In genomic region chr17:50087912-50088405, GRCh38 we compare ENCODE assay signal across 13 cellular contexts. TPM values are rescaled to one million over a fixed set of nuclear protein-coding genes. Genes with fewer than 3 reads are reported as not detected.
A peak's percentile ranks its signal among the peaks of the same experiment; 100 is the strongest.
DNase-seq lines count a peak whose midpoint lies in the region; ATAC-seq and TF ChIP-seq lines count a peak whose summit lies in the region.
"Had no signal": no experiment of that assay in that cellular context is flagged by ENCODE, and none has a peak within 500 bp of the region (broad histone marks: within the 10 kb centered on the region; RNA-seq: fewer than 3 reads in every experiment).

No MANE protein-coding gene starts in this region.

- H3K36me3 Mint-ChIP-seq in natural killer cell = no peaks in the 10 kb centered on the region

- H4K5ac ChIP-seq in IMR-90 (ENCODE audit: low read depth, low read length) = no peak overlapping the region

- no peak for TF ChIP-seq RAD21 in IMR-90 (IDR thresholded peaks at IDR 0.05; ENCODE audit: low read length)

- peaks cover 0 to 4% of the 10 kb centered on the region in 2 donors for H3K27me3 Mint-ChIP-seq in natural killer cell (ENCODE audit: low read depth in 2 of 2)
- H3K27me3 Mint-ChIP-seq: CD4-positive, alpha-beta T cell had no signal

- POLR2A ChIA-PET in IMR-90 (lab: Charles Lee; ENCODE audit: unreplicated experiment) = no interaction called here

- no peak overlapping the region for H3K4me2 ChIP-seq in IMR-90 (ENCODE audit: low read depth, low read length)
- H3K4me2 ChIP-seq: KMS-11 had no signal

- no peaks in the 10 kb centered on the region for H3K27me3 ChIP-seq in IMR-90 (ENCODE audit: control insufficient read depth, insufficient read depth, low read length)
- H3K27me3 ChIP-seq in right cardiac atrium (ENCODE audit: control insufficient read depth, insufficient read depth) = no peaks in the 10 kb centered on the region
- H3K27me3 ChIP-seq: MG63 had no signal

- TF ChIP-seq CTCF in C4-2B (conservative IDR thresholded peaks at IDR 0.05) = peak; percentile 19; the same call in 1 of the 2 replicates
- TF ChIP-seq CTCF in IMR-90 (conservative IDR thresholded peaks at IDR 0.05; ENCODE audit: low read depth, low read length) = no peak
- no peak for TF ChIP-seq CTCF in natural killer cell (IDR thresholded peaks at IDR 0.05)

- H3K9me1 ChIP-seq in IMR-90 (ENCODE audit: insufficient read depth, low read length) = no peaks in the 10 kb centered on the region

- in situ Hi-C loops in IMR-90 (cut with MboI; ENCODE audit: low sequenced_read_pairs) = loop anchor here (5.0 kb wide), 2 partner anchors 61 to 226 kb away; no protein-coding TSS in a partner anchor

- H3K4me3 ChIP-seq in IMR-90 (ENCODE audit: insufficient read depth, low read depth, low read length) (no peak overlapping the region), right cardiac atrium (ENCODE audit: low read length) (no peak overlapping the region)
- H3K4me3 ChIP-seq: GM12878, MG63 had no signal

- no TSS peak for BruUV-seq in IMR-90 (replicated peaks; lab: Mats Ljungman, UMichigan)

- no peak overlapping the region for H2BK5ac ChIP-seq in IMR-90 (ENCODE audit: low read depth, low read length, poor library complexity, severe bottlenecking)

- no peak overlapping the region for H2AK9ac ChIP-seq in IMR-90 (replicated peaks; ENCODE audit: low read depth, low read length, poor library complexity)

- intact Hi-C loops in IMR-90 (cut with micrococcal nuclease) = loop anchor here (1.0 kb wide), 3 partner anchors 61 to 227 kb away; no protein-coding TSS in a partner anchor
- intact Hi-C loops in right cardiac atrium (cut with DNase I) = loop anchor here in 3 of 4 donors (2.0 to 10.0 kb wide), 2 partner anchors 61 to 223 kb away; no protein-coding TSS in a partner anchor
- intact Hi-C loops in sciatic nerve (cut with DNase I) = loop anchor here (5.0 kb wide), 1 partner anchor 61 kb away; no protein-coding TSS in a partner anchor
- intact Hi-C loops in natural killer cell (cut with micrococcal nuclease) = loop anchor here (1.0 to 2.0 kb wide), 2 partner anchors 62 to 515 kb away; no protein-coding TSS in a partner anchor

- H3K14ac ChIP-seq in IMR-90 (replicated peaks; ENCODE audit: low read depth, low read length) = no peak overlapping the region

- H3K9me3 ChIP-seq in IMR-90 (ENCODE audit: control insufficient read depth, insufficient read depth, low read length) (no peaks in the 10 kb centered on the region), right cardiac atrium (ENCODE audit: control insufficient read depth, low read length) (no peaks in the 10 kb centered on the region)
- H3K9me3 ChIP-seq: MG63 had no signal

- CTCF ChIA-PET in IMR-90 (lab: Yijun Ruan, JAX) = interaction anchor here (0.6 to 2.0 kb wide), 8 partner anchors 12 to 1053 kb away, joined by 3 to 11 read pairs (median 5); no protein-coding TSS in a partner anchor

- DNase-seq in IMR-90 (no peak), right cardiac atrium (no peak), sciatic nerve (ENCODE audit: low spot score) (no peak), natural killer cell (no peak)
- no peak for DNase-seq in activated CD4-positive, alpha-beta T cell treated with anti-CD3 and anti-CD28 coated beads for 48 hours
- no peak for DNase-seq in stimulated activated CD8-positive, alpha-beta memory T cell treated with anti-CD3 and anti-CD28 coated beads, Interleukin-4, amount 100 ng/mL, for 48 hours
- DNase-seq: SIG-M5 had no signal

- H4K8ac ChIP-seq in IMR-90 (ENCODE audit: low read depth in 2 of 2, low read length in 2 of 2) = no peak overlapping the region

- no peaks in the 10 kb centered on the region for H3K9me3 Mint-ChIP-seq in natural killer cell
- H3K9me3 Mint-ChIP-seq: CD4-positive, alpha-beta T cell had no signal

- peaks cover 0 to 10% of the 10 kb centered on the region in 2 experiments; a peak in 1 of 4 replicates for H3K79me1 ChIP-seq in IMR-90 (ENCODE audit: low read depth in 1 of 2, low read length in 2 of 2)

- H2BK15ac ChIP-seq in IMR-90 (ENCODE audit: low read depth, low read length) = no peak overlapping the region

- no peak for TF ChIP-seq POLR2A in IMR-90 (IDR thresholded peaks at IDR 0.05; ENCODE audit: low read depth, low read length)

- dilution Hi-C loops in IMR-90 (cut with HindIII; ENCODE audit: low sequenced_read_pairs, unreplicated experiment) = no loop called here

- no peak overlapping the region for H3K18ac ChIP-seq in IMR-90 (ENCODE audit: low read depth, low read length)

- H3K4ac ChIP-seq in IMR-90 (ENCODE audit: low read depth, low read length) = no peak overlapping the region

- ATAC-seq in IMR-90 (ENCODE audit: low read depth) (no peak), right cardiac atrium (peak; percentile 15 to 30), sciatic nerve (peak; percentile 9), natural killer cell (no peak)

- peaks cover 6% of the 10 kb centered on the region for H4K20me1 ChIP-seq in IMR-90 (ENCODE audit: insufficient read depth, low read length)

- no peak overlapping the region for H3K23ac ChIP-seq in IMR-90 (ENCODE audit: low read depth, low read length)

- no peak overlapping the region for H3K27ac Mint-ChIP-seq in natural killer cell
- H3K27ac Mint-ChIP-seq: CD4-positive, alpha-beta T cell had no signal

- no peak overlapping the region for H2BK120ac ChIP-seq in IMR-90 (ENCODE audit: low read depth, low read length)

- H3K56ac ChIP-seq in IMR-90 (ENCODE audit: extremely low read depth, insufficient read depth, low read length) = no peak overlapping the region

- H3K4me1 Mint-ChIP-seq in natural killer cell = no peaks in the 10 kb centered on the region

- H3K4me3 Mint-ChIP-seq in natural killer cell = no peak overlapping the region
- H3K4me3 Mint-ChIP-seq: CD4-positive, alpha-beta T cell had no signal

- 89% methylated on average over 10 of the region's 19 CpGs; no CpG with 5 or more reads in 1 of the 2 experiments for WGBS in IMR-90 (ENCODE audit: extremely low coverage in 2 of 2, insufficient read length in 1 of 2), 2 experiments
- 88% methylated on average over 19 of the region's 19 CpGs for WGBS in right cardiac atrium

- no peaks in the 10 kb centered on the region for H3K4me1 ChIP-seq in IMR-90 (ENCODE audit: control insufficient read depth, insufficient read depth, low read length)
- no peaks in the 10 kb centered on the region for H3K4me1 ChIP-seq in right cardiac atrium (ENCODE audit: control insufficient read depth, insufficient read depth, low read length)

- no peak overlapping the region for H4K91ac ChIP-seq in IMR-90 (ENCODE audit: insufficient read depth, low read depth, low read length)

- peaks cover 21% of the 10 kb centered on the region for H3K36me3 ChIP-seq in IMR-90 (ENCODE audit: control insufficient read depth, insufficient read depth, low read length)

- no peak overlapping the region for H2BK20ac ChIP-seq in IMR-90 (ENCODE audit: low read depth, low read length)

- no peak overlapping the region for H3K27ac ChIP-seq in C4-2B
- H3K27ac ChIP-seq in IMR-90 (ENCODE audit: insufficient read depth, low read length) = no peak overlapping the region
- H3K27ac ChIP-seq in right cardiac atrium (ENCODE audit: low read length) = no peak overlapping the region
- H3K27ac ChIP-seq: HL-60, KMS-11 had no signal

- no peak overlapping the region for H2AFZ ChIP-seq in IMR-90 (replicated peaks; ENCODE audit: low read length, poor library complexity)

- no peak overlapping the region for H3K9ac ChIP-seq in IMR-90 (ENCODE audit: low read depth, low read length)
- H3K9ac ChIP-seq: KMS-11 had no signal

- H2AK5ac ChIP-seq in IMR-90 (ENCODE audit: low read depth, low read length) = 0 out of 2 replicates have a peak overlapping the region, but pooled peaks have one; percentile 35

TF ChIP-seq in IMR-90, 13 proteins besides CTCF, POLR2A, EP300 and RAD21:
- TF ChIP-seq SMC3 (IDR thresholded peaks at IDR 0.05; ENCODE audit: low read depth, low read length) (no peak), ELK1 (IDR thresholded peaks at IDR 0.05; ENCODE audit: borderline replicate concordance, low read depth, low read length) (no peak), CEBPB (IDR thresholded peaks at IDR 0.05; ENCODE audit: low read depth, low read length) (no peak), MXI1 (IDR thresholded peaks at IDR 0.05; ENCODE audit: borderline replicate concordance, low read depth, low read length) (no peak), NFE2L2 (IDR thresholded peaks at IDR 0.05; ENCODE audit: low read depth, low read length) (no peak), RFX5 (IDR thresholded peaks at IDR 0.05; ENCODE audit: low read depth, low read length) (no peak), RCOR1 (IDR thresholded peaks at IDR 0.05; ENCODE audit: insufficient replicate concordance, low read length) (no peak)
TF ChIP-seq in IMR-90: peak in this region for 0.

RNA-seq across cellular contexts. Expression of gene PDK2, which starts 7.2 kb away (rescaled TPM):
- total RNA-seq in IMR-90 (2012; rRNA removed) (26.7 and 38.0 TPM in 2 replicates), right cardiac atrium (100 to 1,000 TPM; 167 to 219 (median 182) TPM), sciatic nerve (48.6 TPM), natural killer cell (10 to 100 TPM; 23.2 to 32.9 (median 23.6) TPM)
- polyA plus RNA-seq in IMR-90 (2012; rRNA removed) (104 and 113 TPM in 2 replicates), right cardiac atrium (149 TPM)
- polyA plus RNA-seq in IMR-90 (2012; cell fraction: cytosol; rRNA removed) = 45.0 and 131 TPM in 2 replicates
- polyA plus RNA-seq in IMR-90 (2012; cell fraction: nucleus; rRNA removed; ENCODE audit: low replicate concordance) = 71.2 and 130 TPM in 2 replicates

RNA-seq across cellular contexts. Expression of gene ITGA3, which starts 32.0 kb away (rescaled TPM):
- total RNA-seq in IMR-90 (2012; rRNA removed) = 78.0 and 80.0 TPM in 2 replicates
- polyA plus RNA-seq in IMR-90 (2012; rRNA removed) = 202 and 213 TPM in 2 replicates
- 91.6 and 164 TPM in 2 replicates for polyA plus RNA-seq in IMR-90 (2012; cell fraction: cytosol; rRNA removed)
- polyA plus RNA-seq in IMR-90 (2012; cell fraction: nucleus; rRNA removed; ENCODE audit: low replicate concordance) = 230 and 543 TPM in 2 replicates
- 10 to 100 TPM; 22.9 to 32.9 (median 28.4) TPM for total RNA-seq in right cardiac atrium
- polyA plus RNA-seq in right cardiac atrium = 21.5 TPM
- total RNA-seq in sciatic nerve = 70.1 TPM
- total RNA-seq in natural killer cell = 1 to 10 TPM in 2 of 3 donors, under 1 TPM in 1; 0.47 to 2.8 (median 1.4) TPM

RNA-seq across cellular contexts. Expression of gene SAMD14, which starts 42.0 kb away (rescaled TPM):
- total RNA-seq in IMR-90 (2012; rRNA removed) (1.4 TPM in 2 replicates), right cardiac atrium (1 to 10 TPM; 2.4 to 4.0 (median 3.5) TPM), sciatic nerve (2.5 TPM), natural killer cell (1 to 10 TPM; 1.1 to 2.1 (median 1.5) TPM)
- polyA plus RNA-seq in IMR-90 (2012; rRNA removed) (6.2 and 6.7 TPM in 2 replicates), right cardiac atrium (3.3 TPM)
- polyA plus RNA-seq in IMR-90 (2012; cell fraction: cytosol; rRNA removed) = 2.7 and 5.4 TPM in 2 replicates
- 20.9 and 34.4 TPM in 2 replicates for polyA plus RNA-seq in IMR-90 (2012; cell fraction: nucleus; rRNA removed; ENCODE audit: low replicate concordance)

Comparison
In these comparisons a context has a peak if more than half of its experiments do, and no peak if none do; other contexts are left out.
1. ATAC-seq: peak in right cardiac atrium (2 of 2) and sciatic nerve (single experiment); none in IMR-90 (single experiment) and natural killer cell (0 of 3).
2. RNA of gene ITGA3, which starts 32.0 kb away (total RNA-seq): 78.0 to 80.0 TPM in IMR-90, 70.1 TPM in sciatic nerve (single experiment) and 22.9 to 32.9 TPM in right cardiac atrium; 0.47 to 2.8 TPM in natural killer cell; every median in the first group is over 4 times any median in the second.